8 cellular contexts compared by ENCODE assay signal in the genomic region with DNA sequence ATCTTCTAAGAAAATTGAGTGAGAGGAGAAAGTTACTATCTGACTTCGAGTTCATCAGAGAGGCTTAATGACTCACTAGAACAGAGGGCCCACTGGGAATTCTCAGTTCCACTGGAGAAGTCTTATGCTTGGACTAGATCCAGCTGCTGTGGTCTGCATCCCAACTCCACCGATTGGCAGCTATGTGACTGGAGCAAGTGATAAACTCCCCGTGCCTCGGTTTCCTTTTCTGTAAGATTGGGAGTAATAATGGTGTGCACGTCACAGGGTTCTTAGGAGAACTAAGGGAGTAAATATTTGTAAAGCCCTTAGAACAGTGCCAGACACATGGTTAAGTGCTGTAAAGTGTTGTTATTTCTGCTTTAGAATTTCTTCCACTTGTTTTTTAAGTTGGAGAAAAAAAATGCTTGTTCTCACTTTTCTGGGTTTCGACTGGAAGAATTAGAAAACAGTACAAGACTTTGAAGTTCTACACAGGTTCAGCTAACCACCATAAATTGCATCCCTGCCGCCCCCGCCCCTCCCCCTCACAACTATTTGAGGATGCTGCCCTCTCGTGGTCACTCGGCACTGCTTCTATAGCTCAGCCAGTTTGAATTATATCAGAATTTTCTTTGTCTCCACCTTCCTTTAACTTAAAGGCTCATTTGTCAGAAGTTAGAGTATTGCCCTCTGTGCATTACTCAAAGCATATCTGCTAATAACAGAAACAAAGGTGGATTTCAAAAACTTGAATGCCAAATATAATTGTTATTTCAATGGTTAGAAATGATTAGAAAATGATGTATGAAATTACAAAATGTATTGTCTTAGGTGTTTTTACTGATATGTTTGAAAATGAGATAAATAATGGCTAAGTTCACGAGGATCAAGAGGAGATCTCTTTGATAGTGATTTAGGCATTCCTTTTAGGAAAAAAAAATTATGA.
DNase-seq lines count a peak whose midpoint lies in the region; ATAC-seq and TF ChIP-seq lines count a peak whose summit lies in the region.

No MANE protein-coding gene starts in this region.

- H3K27me3 ChIP-seq in Caco-2 (replicated peaks; ENCODE audit: control insufficient read depth, insufficient read depth, low read length) (no peaks in the 10 kb centered on the region), lung (ENCODE audit: control insufficient read depth, insufficient read depth) (no peaks in the 10 kb centered on the region)

- no peaks in the 10 kb centered on the region for H3K36me3 Mint-ChIP-seq in Caco-2 (ENCODE audit: insufficient read depth, unreplicated experiment)

- H3K9me3 Mint-ChIP-seq in Caco-2 (ENCODE audit: unreplicated experiment), result no peaks in the 10 kb centered on the region

- H3K4me1 Mint-ChIP-seq in Caco-2 (ENCODE audit: low read depth, unreplicated experiment), result no peaks in the 10 kb centered on the region

- BruUV-seq in Caco-2 (replicated peaks; lab: Mats Ljungman, UMichigan), result no TSS peak

- POLR2A ChIA-PET in Caco-2 (lab: Charles Lee), result interaction anchor here (0.6 kb wide), 1 partner anchor 163 kb away, joined by 4 read pairs; no protein-coding TSS in a partner anchor

- peak; percentile 60 to 62 for DNase-seq in Caco-2
- DNase-seq in NCI-H526 treated with DMSO at 0.1 percent for 48 hours (lab: John Stamatoyannopoulos, UW), result peak; percentile 38
- peak; percentile 71 to 73 for DNase-seq in activated CD4-positive, alpha-beta T cell treated with anti-CD3 and anti-CD28 coated beads, Interleukin-2, amount 50 U/mL, for 4 hours
- DNase-seq in dermis microvascular lymphatic vessel endothelial cell (ENCODE audit: low read depth in 2 of 2), result peak; percentile 55 to 78
- DNase-seq in lung (ENCODE audit: low spot score), result peak; percentile 66
- DNase-seq in stimulated activated CD4-positive, alpha-beta T cell treated with anti-CD3 and anti-CD28 coated beads, TNF-alpha, amount 100 ng/mL, for 48 hours (ENCODE audit: low read depth in 3 of 3), result peak; percentile 48 to 69 (median 61)

- 12 to 28% methylated on average over 11 of the region's 11 CpGs for WGBS in lung, 2 donors

- H3K36me3 ChIP-seq in Caco-2 (ENCODE audit: control insufficient read depth, insufficient read depth, low read length), result no peaks in the 10 kb centered on the region
- H3K36me3 ChIP-seq in lung (ENCODE audit: control insufficient read depth in 2 of 2, insufficient read depth in 2 of 2, low read length in 2 of 2), result no peaks in the 10 kb centered on the region

- H3K4me1 ChIP-seq in Caco-2 (no peaks in the 10 kb centered on the region; the same call in 1 of the 2 replicates), lung (ENCODE audit: control insufficient read depth in 2 of 2, insufficient read depth in 2 of 2, low read length in 2 of 2) (peaks cover 3 to 4% of the 10 kb centered on the region in 2 donors)

- H3K4me3 ChIP-seq in Caco-2 (ENCODE audit: low read depth, low read length), result no peak overlapping the region
- H3K4me3 ChIP-seq in lung, result no peak overlapping the region

- no peaks in the 10 kb centered on the region for H3K27me3 Mint-ChIP-seq in Caco-2 (ENCODE audit: insufficient read depth, unreplicated experiment)

- no peak overlapping the region for H3K4me3 Mint-ChIP-seq in Caco-2 (ENCODE audit: unreplicated experiment)

- H3K27ac ChIP-seq in lung (ENCODE audit: low read depth in 1 of 2, low read length in 1 of 2), result no peak overlapping the region

- intact Hi-C loops in Caco-2 (cut with micrococcal nuclease; ENCODE audit: unreplicated experiment), result loop anchor here (1.0 to 2.0 kb wide), 6 partner anchors 35 to 327 kb away; no protein-coding TSS in a partner anchor

- peak; percentile 78 for TF ChIP-seq CTCF in Caco-2 (IDR thresholded peaks at IDR 0.05; ENCODE audit: insufficient read depth in 1 of 2, low read depth in 1 of 2, low read length in 1 of 2, severe bottlenecking in 1 of 2, unreplicated experiment in 1 of 2)
- peak; percentile 88 for TF ChIP-seq CTCF in lung (IDR thresholded peaks at IDR 0.05; ENCODE audit: control extremely low read depth, extremely low read depth)

- no peak overlapping the region for H3K27ac Mint-ChIP-seq in Caco-2 (ENCODE audit: unreplicated experiment)

- H3K9me3 ChIP-seq in Caco-2 (no peaks in the 10 kb centered on the region), lung (ENCODE audit: control insufficient read depth in 2 of 2, insufficient read depth in 1 of 2, low read length in 1 of 2) (no peaks in the 10 kb centered on the region)

- peak; percentile 56 for ATAC-seq in HG02610 (IDR thresholded peaks at IDR 0.05; ENCODE audit: unreplicated experiment)
- ATAC-seq in lung (ENCODE audit: insufficient read depth, low FRiP score), result peak; percentile 81
- no peak for ATAC-seq in GM21786 (IDR thresholded peaks at IDR 0.05; ENCODE audit: unreplicated experiment)

- CTCF ChIA-PET in Caco-2 (lab: Charles Lee), result interaction anchor here (0.5 to 2.3 kb wide), 20 partner anchors 10 to 638 kb away, joined by 3 to 31 read pairs (median 4); no protein-coding TSS in a partner anchor
